ENCODE assay signal across 1 cellular context in the genomic region with DNA sequence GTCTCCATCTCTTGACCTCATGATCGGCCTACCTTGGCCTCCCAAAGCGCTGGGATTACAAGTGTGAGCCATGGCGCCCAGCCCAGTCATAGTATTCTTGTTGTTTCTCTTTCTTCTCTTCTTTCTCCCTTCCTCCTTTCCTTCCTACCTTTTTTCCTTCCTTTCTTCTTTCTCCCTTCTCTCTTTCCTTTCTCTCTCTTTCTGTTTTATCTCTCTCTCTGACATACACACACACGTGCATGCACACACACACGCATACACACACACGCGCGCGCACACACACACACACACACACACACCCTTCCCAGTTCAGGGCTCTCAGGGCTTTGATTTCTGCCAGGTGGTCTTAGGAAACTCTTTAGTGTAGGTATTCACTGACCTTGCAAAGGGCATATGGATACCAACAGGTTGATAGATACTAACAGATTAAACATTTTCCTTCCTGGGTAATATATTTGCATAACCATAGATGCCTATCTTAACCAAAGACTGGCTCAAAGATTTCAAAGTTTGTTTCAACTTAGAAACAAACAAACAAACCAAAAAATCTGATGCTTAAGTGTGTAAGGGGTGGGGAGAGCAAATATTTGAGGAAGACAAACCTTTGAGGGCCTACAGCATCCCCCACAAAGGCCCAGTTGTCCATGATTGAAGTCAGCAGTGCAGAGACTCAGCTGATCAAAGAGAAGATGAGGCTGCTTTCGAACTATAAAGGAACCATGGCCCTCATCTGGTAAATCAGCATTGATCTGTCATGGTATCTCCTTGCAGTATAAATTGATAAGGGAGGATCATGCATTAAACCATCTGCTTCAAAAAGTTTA.
TF ChIP-seq lines count a peak whose summit lies in the region.

No MANE protein-coding gene starts in this region.

TF ChIP-seq in HepG2, 621 proteins besides CTCF, POLR2A, EP300 and RAD21 (continued from another document and continues in another):
- TF ChIP-seq, protein P1, sequence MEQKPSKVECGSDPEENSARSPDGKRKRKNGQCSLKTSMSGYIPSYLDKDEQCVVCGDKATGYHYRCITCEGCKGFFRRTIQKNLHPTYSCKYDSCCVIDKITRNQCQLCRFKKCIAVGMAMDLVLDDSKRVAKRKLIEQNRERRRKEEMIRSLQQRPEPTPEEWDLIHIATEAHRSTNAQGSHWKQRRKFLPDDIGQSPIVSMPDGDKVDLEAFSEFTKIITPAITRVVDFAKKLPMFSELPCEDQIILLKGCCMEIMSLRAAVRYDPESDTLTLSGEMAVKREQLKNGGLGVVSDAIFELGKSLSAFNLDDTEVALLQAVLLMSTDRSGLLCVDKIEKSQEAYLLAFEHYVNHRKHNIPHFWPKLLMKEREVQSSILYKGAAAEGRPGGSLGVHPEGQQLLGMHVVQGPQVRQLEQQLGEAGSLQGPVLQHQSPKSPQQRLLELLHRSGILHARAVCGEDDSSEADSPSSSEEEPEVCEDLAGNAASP (CRISPR knock-in tag; IDR thresholded peaks at IDR 0.05; ENCODE audit: borderline replicate concordance) = peak; percentile 82; the same call in 1 of the 2 replicates
- TF ChIP-seq HNRNPUL1 (IDR thresholded peaks at IDR 0.05; ENCODE audit: low read depth, low read length) (no peak), ZNF7 (CRISPR knock-in tag; IDR thresholded peaks at IDR 0.05) (peak; percentile 45; the same call in 1 of the 2 replicates), TRIM22 (IDR thresholded peaks at IDR 0.05) (no peak), SCMH1 (CRISPR knock-in tag; IDR thresholded peaks at IDR 0.05; ENCODE audit: borderline replicate concordance) (no peak), AHDC1 (CRISPR knock-in tag; IDR thresholded peaks at IDR 0.05; ENCODE audit: borderline replicate concordance) (peak; percentile 87), ZNF282 (IDR thresholded peaks at IDR 0.05; ENCODE audit: partially characterized antibody) (no peak), CREBL2 (CRISPR knock-in tag; IDR thresholded peaks at IDR 0.05; ENCODE audit: borderline replicate concordance) (no peak), MZF1 (CRISPR knock-in tag; IDR thresholded peaks at IDR 0.05; ENCODE audit: borderline replicate concordance) (no peak), SMARCE1 (IDR thresholded peaks at IDR 0.05; ENCODE audit: borderline replicate concordance) (no peak), HNF4G (IDR thresholded peaks at IDR 0.05; ENCODE audit: borderline replicate concordance, low read depth, low read length) (no peak), HNF4G (CRISPR knock-in tag; IDR thresholded peaks at IDR 0.05; ENCODE audit: borderline replicate concordance, low read depth) (no peak), ZNF431 (CRISPR knock-in tag; IDR thresholded peaks at IDR 0.05; ENCODE audit: borderline replicate concordance, low read depth) (no peak), HNRNPLL (IDR thresholded peaks at IDR 0.05; ENCODE audit: low read depth, low read length, poor library complexity, severe bottlenecking) (no peak), FOXO4 (CRISPR knock-in tag; conservative IDR thresholded peaks at IDR 0.05) (no peak), GATA4 (IDR thresholded peaks at IDR 0.05; ENCODE audit: borderline replicate concordance, low read depth) (peak; percentile 97), ZNF672 (CRISPR knock-in tag; IDR thresholded peaks at IDR 0.05) (no peak), HMG20B (CRISPR knock-in tag; conservative IDR thresholded peaks at IDR 0.05) (peak; percentile 74), ZNF776 (CRISPR knock-in tag; IDR thresholded peaks at IDR 0.05) (no peak), EHMT2 (IDR thresholded peaks at IDR 0.05; ENCODE audit: borderline replicate concordance, low read depth, low read length) (peak; percentile 88; the same call in 1 of the 2 replicates), ZNF510 (CRISPR knock-in tag; IDR thresholded peaks at IDR 0.05; ENCODE audit: low read depth) (no peak), ZNF615 (CRISPR knock-in tag; IDR thresholded peaks at IDR 0.05; ENCODE audit: borderline replicate concordance) (no peak), HOXA3 (CRISPR knock-in tag; IDR thresholded peaks at IDR 0.05) (peak; percentile 23; the same call in 1 of the 2 replicates), ZNF777 (CRISPR knock-in tag; IDR thresholded peaks at IDR 0.05) (no peak), GATAD2A (CRISPR knock-in tag; IDR thresholded peaks at IDR 0.05) (peak; percentile 92)
- TF ChIP-seq, protein P2, sequence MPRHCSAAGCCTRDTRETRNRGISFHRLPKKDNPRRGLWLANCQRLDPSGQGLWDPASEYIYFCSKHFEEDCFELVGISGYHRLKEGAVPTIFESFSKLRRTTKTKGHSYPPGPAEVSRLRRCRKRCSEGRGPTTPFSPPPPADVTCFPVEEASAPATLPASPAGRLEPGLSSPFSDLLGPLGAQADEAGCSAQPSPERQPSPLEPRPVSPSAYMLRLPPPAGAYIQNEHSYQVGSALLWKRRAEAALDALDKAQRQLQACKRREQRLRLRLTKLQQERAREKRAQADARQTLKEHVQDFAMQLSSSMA (CRISPR knock-in tag; IDR thresholded peaks at IDR 0.05) = no peak
- TF ChIP-seq, protein P3, sequence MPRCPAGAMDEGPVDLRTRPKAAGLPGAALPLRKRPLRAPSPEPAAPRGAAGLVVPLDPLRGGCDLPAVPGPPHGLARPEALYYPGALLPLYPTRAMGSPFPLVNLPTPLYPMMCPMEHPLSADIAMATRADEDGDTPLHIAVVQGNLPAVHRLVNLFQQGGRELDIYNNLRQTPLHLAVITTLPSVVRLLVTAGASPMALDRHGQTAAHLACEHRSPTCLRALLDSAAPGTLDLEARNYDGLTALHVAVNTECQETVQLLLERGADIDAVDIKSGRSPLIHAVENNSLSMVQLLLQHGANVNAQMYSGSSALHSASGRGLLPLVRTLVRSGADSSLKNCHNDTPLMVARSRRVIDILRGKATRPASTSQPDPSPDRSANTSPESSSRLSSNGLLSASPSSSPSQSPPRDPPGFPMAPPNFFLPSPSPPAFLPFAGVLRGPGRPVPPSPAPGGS (CRISPR knock-in tag; IDR thresholded peaks at IDR 0.05) = no peak
- TF ChIP-seq, protein P4, sequence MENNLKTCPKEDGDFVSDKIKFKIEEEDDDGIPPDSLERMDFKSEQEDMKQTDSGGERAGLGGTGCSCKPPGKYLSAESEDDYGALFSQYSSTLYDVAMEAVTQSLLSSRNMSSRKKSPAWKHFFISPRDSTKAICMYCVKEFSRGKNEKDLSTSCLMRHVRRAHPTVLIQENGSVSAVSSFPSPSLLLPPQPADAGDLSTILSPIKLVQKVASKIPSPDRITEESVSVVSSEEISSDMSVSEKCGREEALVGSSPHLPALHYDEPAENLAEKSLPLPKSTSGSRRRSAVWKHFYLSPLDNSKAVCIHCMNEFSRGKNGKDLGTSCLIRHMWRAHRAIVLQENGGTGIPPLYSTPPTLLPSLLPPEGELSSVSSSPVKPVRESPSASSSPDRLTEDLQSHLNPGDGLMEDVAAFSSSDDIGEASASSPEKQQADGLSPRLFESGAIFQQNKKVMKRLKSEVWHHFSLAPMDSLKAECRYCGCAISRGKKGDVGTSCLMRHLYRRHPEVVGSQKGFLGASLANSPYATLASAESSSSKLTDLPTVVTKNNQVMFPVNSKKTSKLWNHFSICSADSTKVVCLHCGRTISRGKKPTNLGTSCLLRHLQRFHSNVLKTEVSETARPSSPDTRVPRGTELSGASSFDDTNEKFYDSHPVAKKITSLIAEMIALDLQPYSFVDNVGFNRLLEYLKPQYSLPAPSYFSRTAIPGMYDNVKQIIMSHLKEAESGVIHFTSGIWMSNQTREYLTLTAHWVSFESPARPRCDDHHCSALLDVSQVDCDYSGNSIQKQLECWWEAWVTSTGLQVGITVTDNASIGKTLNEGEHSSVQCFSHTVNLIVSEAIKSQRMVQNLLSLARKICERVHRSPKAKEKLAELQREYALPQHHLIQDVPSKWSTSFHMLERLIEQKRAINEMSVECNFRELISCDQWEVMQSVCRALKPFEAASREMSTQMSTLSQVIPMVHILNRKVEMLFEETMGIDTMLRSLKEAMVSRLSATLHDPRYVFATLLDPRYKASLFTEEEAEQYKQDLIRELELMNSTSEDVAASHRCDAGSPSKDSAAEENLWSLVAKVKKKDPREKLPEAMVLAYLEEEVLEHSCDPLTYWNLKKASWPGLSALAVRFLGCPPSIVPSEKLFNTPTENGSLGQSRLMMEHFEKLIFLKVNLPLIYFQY (CRISPR knock-in tag; IDR thresholded peaks at IDR 0.05; ENCODE audit: borderline replicate concordance) = peak; percentile 38; the same call in 1 of the 2 replicates
- TF ChIP-seq, protein P5, sequence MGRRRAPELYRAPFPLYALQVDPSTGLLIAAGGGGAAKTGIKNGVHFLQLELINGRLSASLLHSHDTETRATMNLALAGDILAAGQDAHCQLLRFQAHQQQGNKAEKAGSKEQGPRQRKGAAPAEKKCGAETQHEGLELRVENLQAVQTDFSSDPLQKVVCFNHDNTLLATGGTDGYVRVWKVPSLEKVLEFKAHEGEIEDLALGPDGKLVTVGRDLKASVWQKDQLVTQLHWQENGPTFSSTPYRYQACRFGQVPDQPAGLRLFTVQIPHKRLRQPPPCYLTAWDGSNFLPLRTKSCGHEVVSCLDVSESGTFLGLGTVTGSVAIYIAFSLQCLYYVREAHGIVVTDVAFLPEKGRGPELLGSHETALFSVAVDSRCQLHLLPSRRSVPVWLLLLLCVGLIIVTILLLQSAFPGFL (CRISPR knock-in tag; IDR thresholded peaks at IDR 0.05) = no peak
- TF ChIP-seq, protein P6, sequence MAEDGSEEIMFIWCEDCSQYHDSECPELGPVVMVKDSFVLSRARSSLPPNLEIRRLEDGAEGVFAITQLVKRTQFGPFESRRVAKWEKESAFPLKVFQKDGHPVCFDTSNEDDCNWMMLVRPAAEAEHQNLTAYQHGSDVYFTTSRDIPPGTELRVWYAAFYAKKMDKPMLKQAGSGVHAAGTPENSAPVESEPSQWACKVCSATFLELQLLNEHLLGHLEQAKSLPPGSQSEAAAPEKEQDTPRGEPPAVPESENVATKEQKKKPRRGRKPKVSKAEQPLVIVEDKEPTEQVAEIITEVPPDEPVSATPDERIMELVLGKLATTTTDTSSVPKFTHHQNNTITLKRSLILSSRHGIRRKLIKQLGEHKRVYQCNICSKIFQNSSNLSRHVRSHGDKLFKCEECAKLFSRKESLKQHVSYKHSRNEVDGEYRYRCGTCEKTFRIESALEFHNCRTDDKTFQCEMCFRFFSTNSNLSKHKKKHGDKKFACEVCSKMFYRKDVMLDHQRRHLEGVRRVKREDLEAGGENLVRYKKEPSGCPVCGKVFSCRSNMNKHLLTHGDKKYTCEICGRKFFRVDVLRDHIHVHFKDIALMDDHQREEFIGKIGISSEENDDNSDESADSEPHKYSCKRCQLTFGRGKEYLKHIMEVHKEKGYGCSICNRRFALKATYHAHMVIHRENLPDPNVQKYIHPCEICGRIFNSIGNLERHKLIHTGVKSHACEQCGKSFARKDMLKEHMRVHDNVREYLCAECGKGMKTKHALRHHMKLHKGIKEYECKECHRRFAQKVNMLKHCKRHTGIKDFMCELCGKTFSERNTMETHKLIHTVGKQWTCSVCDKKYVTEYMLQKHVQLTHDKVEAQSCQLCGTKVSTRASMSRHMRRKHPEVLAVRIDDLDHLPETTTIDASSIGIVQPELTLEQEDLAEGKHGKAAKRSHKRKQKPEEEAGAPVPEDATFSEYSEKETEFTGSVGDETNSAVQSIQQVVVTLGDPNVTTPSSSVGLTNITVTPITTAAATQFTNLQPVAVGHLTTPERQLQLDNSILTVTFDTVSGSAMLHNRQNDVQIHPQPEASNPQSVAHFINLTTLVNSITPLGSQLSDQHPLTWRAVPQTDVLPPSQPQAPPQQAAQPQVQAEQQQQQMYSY (CRISPR knock-in tag; IDR thresholded peaks at IDR 0.05) = no peak
